14 cellular contexts compared by ENCODE assay signal in genomic region chr10:132353456-132354355, GRCh38.
"Had no signal": no experiment of that assay in that cellular context is flagged by ENCODE, and none has a peak within 500 bp of the region (broad histone marks: within the 10 kb centered on the region; RNA-seq: fewer than 3 reads in every experiment).

No MANE protein-coding gene starts in this region.

- H3K27me3 Mint-ChIP-seq: activated CD4-positive, alpha-beta memory T cell treated with anti-CD3 and anti-CD28 coated beads for 36 hours; naive B cell; progenitor cell of endocrine pancreas; stimulated activated naive CD8-positive, alpha-beta T cell treated with anti-CD3 and anti-CD28 coated beads, Interleukin-15, Interleukin-2, amounts not matched to agents 100 ng/mL and 50 ng/mL, for 24 hours had no signal

- H3K27ac Mint-ChIP-seq: activated CD4-positive, alpha-beta memory T cell treated with anti-CD3 and anti-CD28 coated beads for 36 hours; progenitor cell of endocrine pancreas; stimulated activated naive CD8-positive, alpha-beta T cell treated with anti-CD3 and anti-CD28 coated beads, Interleukin-15, Interleukin-2, amounts not matched to agents 100 ng/mL and 50 ng/mL, for 24 hours had no signal

- H3K4me3 ChIP-seq: coronary artery, gastroesophageal sphincter, lower lobe of right lung, thoracic aorta had no signal

- DNase-seq: activated CD4-positive, alpha-beta memory T cell treated with anti-CD3 and anti-CD28 coated beads for 36 hours; activated CD4-positive, CD25-positive, alpha-beta regulatory T cell treated with anti-CD3 and anti-CD28 coated beads, Interleukin-2, amount 50 U/mL, for 72 hours; activated CD8-positive, alpha-beta memory T cell treated with anti-CD3 and anti-CD28 coated beads, Interleukin-2, amount 50 U/mL, for 4 hours; activated naive CD4-positive, alpha-beta T cell treated with Interleukin-2 at 50 U/mL for 16 hours; effector CD8-positive, alpha-beta T cell; lower lobe of right lung; naive B cell; stimulated activated CD4-positive, alpha-beta T cell treated with anti-CD3 and anti-CD28 coated beads, Interleukin-2, amount 100 ng/mL, for 24 hours had no signal

- H3K36me3 Mint-ChIP-seq: activated CD4-positive, alpha-beta memory T cell treated with anti-CD3 and anti-CD28 coated beads for 36 hours; naive B cell had no signal

- H3K4me3 Mint-ChIP-seq: activated CD4-positive, alpha-beta memory T cell treated with anti-CD3 and anti-CD28 coated beads for 36 hours; naive B cell; stimulated activated naive CD8-positive, alpha-beta T cell treated with anti-CD3 and anti-CD28 coated beads, Interleukin-15, Interleukin-2, amounts not matched to agents 100 ng/mL and 50 ng/mL, for 24 hours had no signal

- H3K9me3 Mint-ChIP-seq: naive B cell; stimulated activated naive CD8-positive, alpha-beta T cell treated with anti-CD3 and anti-CD28 coated beads, Interleukin-15, Interleukin-2, amounts not matched to agents 100 ng/mL and 50 ng/mL, for 24 hours had no signal

- H3K27ac ChIP-seq: coronary artery, gastroesophageal sphincter, lower lobe of right lung, neutrophil, thoracic aorta had no signal

- H3K36me3 ChIP-seq: neutrophil, thoracic aorta had no signal

- H3K4me1 ChIP-seq: gastroesophageal sphincter, lower lobe of right lung had no signal

- H3K9me3 ChIP-seq: gastroesophageal sphincter, lower lobe of right lung, neutrophil, thoracic aorta had no signal

- H3K27me3 ChIP-seq: gastroesophageal sphincter, neutrophil had no signal
